In the genomic region with DNA sequence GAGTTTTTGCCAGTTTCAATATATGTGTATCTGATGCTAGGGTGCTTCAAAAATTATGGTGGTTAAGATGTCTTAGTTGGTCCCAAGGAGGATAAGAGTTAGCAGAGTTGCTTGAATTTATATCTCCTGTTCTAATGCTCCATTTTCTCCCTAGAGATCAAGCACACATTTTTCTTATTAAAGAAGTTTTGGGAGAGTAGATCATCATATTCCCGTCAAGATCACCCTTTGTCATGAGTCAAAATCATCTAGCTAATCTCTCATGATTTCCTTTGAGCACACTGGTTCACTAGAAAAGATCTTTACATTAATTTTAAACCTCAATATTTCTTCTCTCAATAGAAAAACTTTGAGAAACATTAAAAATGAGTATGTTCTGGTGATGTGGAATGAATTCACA, we compare ENCODE assay signal across 15 cellular contexts.
DNase-seq lines count a peak whose midpoint lies in the region; ATAC-seq and TF ChIP-seq lines count a peak whose summit lies in the region.
"Had no signal": no experiment of that assay in that cellular context is flagged by ENCODE, and none has a peak within 500 bp of the region (broad histone marks: within the 10 kb centered on the region; RNA-seq: fewer than 3 reads in every experiment).

No MANE protein-coding gene starts in this region.

- peaks cover 0 to 4% of the 10 kb centered on the region in 2 experiments for H3K36me3 ChIP-seq in SK-N-SH (replicated peaks in 1 of 2; ENCODE audit: control insufficient read depth in 1 of 2, insufficient read depth in 2 of 2, low read length in 1 of 2)

- peaks cover 0 to 4% of the 10 kb centered on the region in 2 experiments; a peak in 2 of 4 replicates for H3K4me1 ChIP-seq in SK-N-SH (ENCODE audit: control insufficient read depth in 1 of 2, insufficient read depth in 2 of 2, low read depth in 1 of 2, low read length in 1 of 2)

- CTCF ChIA-PET in SK-N-SH (lab: Yijun Ruan, JAX) = no interaction called here

- H3K27me3 ChIP-seq in SK-N-SH (ENCODE audit: insufficient read depth) = no peaks in the 10 kb centered on the region

- no peak for ATAC-seq in HG03460 (IDR thresholded peaks at IDR 0.05; ENCODE audit: unreplicated experiment)
- ATAC-seq: CD8-positive, alpha-beta T cell had no signal

- POLR2A ChIA-PET in SK-N-SH (lab: Yijun Ruan, JAX) = no interaction called here

- H3K9me2 ChIP-seq in SK-N-SH = peaks cover 3% of the 10 kb centered on the region; the same call in 1 of the 2 replicates

- no peak for TF ChIP-seq RAD21 in SK-N-SH (IDR thresholded peaks at IDR 0.05; ENCODE audit: low read length)

- no peaks in the 10 kb centered on the region for H3K9me3 ChIP-seq in SK-N-SH

- 32% methylated on average over 1 of the region's 1 CpG for WGBS in SK-N-SH (ENCODE audit: low lambda C conversion rate)

- TF ChIP-seq CTCF in SK-N-SH (IDR thresholded peaks at IDR 0.05) (no peak), fibroblast of mammary gland (conservative IDR thresholded peaks at IDR 0.05; ENCODE audit: control insufficient read depth, insufficient read depth, low read depth, low read length) (no peak)

- DNase-seq in GM03348 (ENCODE audit: low spot score) (peak; percentile 4), SK-N-SH (no peak), fibroblast of mammary gland (ENCODE audit: low read depth) (peak; percentile 49), stromal cell of bone marrow (ENCODE audit: low read depth) (peak; percentile 14), KBM-7 (no peak), HuH-7 (ENCODE audit: low spot score) (no peak)
- DNase-seq: CD8-positive, alpha-beta T cell; COR-L47; DMS153; DMS79 treated with DMSO at 0.1 percent for 48 hours; GDM1; HCEC 1CT; HFFc6; KG1 had no signal

- H4K20me1 ChIP-seq in SK-N-SH (ENCODE audit: insufficient read depth) = no peaks in the 10 kb centered on the region

- H3K27ac ChIP-seq in SK-N-SH (ENCODE audit: low read depth in 2 of 2, low read length in 1 of 2) = peak overlapping the region in 1 of 2 experiments; percentile 10; a peak in 1 of 4 replicates

- H2AFZ ChIP-seq in SK-N-SH (ENCODE audit: low read depth) = peak overlapping the region; percentile 68; the same call in 1 of the 2 replicates

- in situ Hi-C loops in KBM-7 (cut with MboI; ENCODE audit: low pct_unique_long_range_greater_than_20kb, low sequenced_read_pairs) = no loop called here

- H3K79me2 ChIP-seq in SK-N-SH (ENCODE audit: insufficient read depth) = no peaks in the 10 kb centered on the region

- H3K9ac ChIP-seq in SK-N-SH = no peak overlapping the region

- H3K4me3 ChIP-seq in SK-N-SH (ENCODE audit: low read depth in 2 of 2, low read length in 1 of 2) (no peak overlapping the region), fibroblast of mammary gland (ENCODE audit: control insufficient read depth, low read depth, low read length) (no peak overlapping the region)

- no peaks in the 10 kb centered on the region for H3F3A ChIP-seq in SK-N-SH (replicated peaks; ENCODE audit: insufficient read depth)

- H3K4me2 ChIP-seq in SK-N-SH = no peak overlapping the region

- no peak for TF ChIP-seq EP300 in SK-N-SH (IDR thresholded peaks at IDR 0.05; ENCODE audit: borderline replicate concordance in 1 of 2, low read depth in 1 of 2, low read length in 1 of 2)

TF ChIP-seq in SK-N-SH, 30 proteins besides CTCF, POLR2A, EP300 and RAD21:
- TF ChIP-seq FOXM1 (IDR thresholded peaks at IDR 0.05; ENCODE audit: low read depth) = no peak
- TF ChIP-seq PBX3 (IDR thresholded peaks at IDR 0.05) = peak; percentile 53
- TF ChIP-seq TCF12 (IDR thresholded peaks at IDR 0.05) = peak; percentile 56

Comparison
In these comparisons a context has a peak if more than half of its experiments do, and no peak if none do; other contexts are left out.
1. DNase-seq: peak in GM03348 (single experiment), fibroblast of mammary gland (single experiment) and stromal cell of bone marrow (single experiment); none in SK-N-SH (single experiment), KBM-7 (single experiment) and HuH-7 (single experiment).